9 cellular contexts compared by ENCODE assay signal in genomic region chr3:194738254-194739093, GRCh38. TPM values are rescaled to one million over a fixed set of nuclear protein-coding genes. Genes with fewer than 3 reads are reported as not detected.
A peak's percentile ranks its signal among the peaks of the same experiment; 100 is the strongest.
DNase-seq lines count a peak whose midpoint lies in the region; ATAC-seq and TF ChIP-seq lines count a peak whose summit lies in the region.
"Had no signal": no experiment of that assay in that cellular context is flagged by ENCODE, and none has a peak within 500 bp of the region (broad histone marks: within the 10 kb centered on the region; RNA-seq: fewer than 3 reads in every experiment).

No MANE protein-coding gene starts in this region.

- ATAC-seq in HG03039 (IDR thresholded peaks at IDR 0.05; ENCODE audit: unreplicated experiment), result no peak

- H4K8ac ChIP-seq in neuronal stem cell (ENCODE audit: low read depth, low read length), result no peak overlapping the region

- H2BK120ac ChIP-seq in neuronal stem cell (ENCODE audit: low read depth, low read length), result no peak overlapping the region

- no peaks in the 10 kb centered on the region for H3K4me1 Mint-ChIP-seq in T-helper 2 cell treated with Interferon-gamma antibody and Interleukin-4, amounts not matched to agents 5 μg/mL and 100 μg/mL, for 36 hours (ENCODE audit: low read depth)

- intact Hi-C loops in breast epithelium (cut with DNase I; ENCODE audit: low total_unique reads), result no loop called here

- no peaks in the 10 kb centered on the region for H3K9me3 Mint-ChIP-seq in T-helper 2 cell treated with Interferon-gamma antibody and Interleukin-4, amounts not matched to agents 5 μg/mL and 100 μg/mL, for 36 hours

- H3K27ac Mint-ChIP-seq in T-helper 2 cell treated with Interferon-gamma antibody and Interleukin-4, amounts not matched to agents 5 μg/mL and 100 μg/mL, for 36 hours, result no peak overlapping the region

- no peak overlapping the region for H2BK12ac ChIP-seq in neuronal stem cell (ENCODE audit: low read length)

- no peaks in the 10 kb centered on the region for H3K27me3 ChIP-seq in breast epithelium
- peaks cover 0 to 73% (median 3%) of the 10 kb centered on the region in 3 experiments for H3K27me3 ChIP-seq in neuronal stem cell (ENCODE audit: control insufficient read depth in 3 of 3, insufficient read depth in 3 of 3, low read depth in 1 of 3, low read length in 3 of 3)

- no peaks in the 10 kb centered on the region for H3K9me3 ChIP-seq in breast epithelium
- no peaks in the 10 kb centered on the region for H3K9me3 ChIP-seq in neuronal stem cell (replicated peaks in 1 of 2; ENCODE audit: control insufficient read depth in 2 of 2, insufficient read depth in 1 of 2, low read depth in 1 of 2, low read length in 2 of 2)

- no peak overlapping the region for H2AK5ac ChIP-seq in neuronal stem cell (ENCODE audit: low read depth, low read length)

- no peak overlapping the region for H2BK15ac ChIP-seq in neuronal stem cell (ENCODE audit: low read length)

- H2AFZ ChIP-seq in neuronal stem cell (ENCODE audit: low read length), result no peak overlapping the region

- H3K4me3 ChIP-seq in breast epithelium, result no peak overlapping the region
- no peak overlapping the region for H3K4me3 ChIP-seq in neuronal stem cell (ENCODE audit: low read length in 2 of 2)

- no peak for TF ChIP-seq CTCF in breast epithelium (IDR thresholded peaks at IDR 0.05)

- H3K36me3 ChIP-seq in breast epithelium (no peaks in the 10 kb centered on the region), neuronal stem cell (replicated peaks in 1 of 2; ENCODE audit: control insufficient read depth in 2 of 2, insufficient read depth in 2 of 2, low read length in 2 of 2) (no peaks in the 10 kb centered on the region)

- no peak overlapping the region for H3K4ac ChIP-seq in neuronal stem cell (ENCODE audit: low read length)

- peak overlapping the region; percentile 41 to 55 for H3K27ac ChIP-seq in breast epithelium
- H3K27ac ChIP-seq in neuronal stem cell (replicated peaks; ENCODE audit: low read length), result no peak overlapping the region

- H3K4me1 ChIP-seq in breast epithelium, result peaks cover 0 to 4% of the 10 kb centered on the region in 2 donors
- peaks cover 2 to 6% of the 10 kb centered on the region in 2 donors for H3K4me1 ChIP-seq in neuronal stem cell (ENCODE audit: control insufficient read depth in 2 of 2, insufficient read depth in 1 of 2, low read depth in 1 of 2, low read length in 2 of 2)

- no peak overlapping the region for H3K9ac ChIP-seq in neuronal stem cell (ENCODE audit: low read depth, low read length, poor library complexity)

- no peak overlapping the region for H2BK5ac ChIP-seq in neuronal stem cell (ENCODE audit: low read length)

- no CpG with 5 or more reads among the region's 6 CpGs for WGBS in neuronal stem cell (ENCODE audit: extremely low coverage in 2 of 2, insufficient read length in 2 of 2, insufficient replicate concordance in 1 of 2), 2 donors

- no peak overlapping the region for H3K18ac ChIP-seq in neuronal stem cell (ENCODE audit: low read length)

- no peak for TF ChIP-seq POLR2A in breast epithelium (IDR thresholded peaks at IDR 0.05)

- no peak overlapping the region for H4K91ac ChIP-seq in neuronal stem cell (ENCODE audit: low read depth, low read length, poor library complexity)

- H3K23ac ChIP-seq in neuronal stem cell (ENCODE audit: low read depth, low read length, poor library complexity), result no peak overlapping the region

- H3K4me3 Mint-ChIP-seq in T-helper 2 cell treated with Interferon-gamma antibody and Interleukin-4, amounts not matched to agents 5 μg/mL and 100 μg/mL, for 36 hours, result no peak overlapping the region

- H3K4me2 ChIP-seq in neuronal stem cell (ENCODE audit: insufficient read depth, low read length, poor library complexity, severe bottlenecking), result no peak overlapping the region

- DNase-seq in NCI-H345 (lab: John Stamatoyannopoulos, UW) (peak; percentile 25), NCI-H345 treated with DMSO at 0.1 percent for 48 hours (lab: John Stamatoyannopoulos, UW; ENCODE audit: unreplicated experiment) (no peak), breast epithelium (ENCODE audit: low spot score in 2 of 2) (peak in 1 of 2 donors; percentile 77), hypothalamus (lab: John Stamatoyannopoulos, UW) (peak in 48 of 51 donors; percentile 8 to 93 (median 71)), neuronal stem cell (ENCODE audit: low spot score) (no peak)
- DNase-seq in stimulated activated naive CD4-positive, alpha-beta T cell treated with Interleukin-2 at 50 U/mL for 16 hours (lab: John Stamatoyannopoulos, UW), result no peak
- DNase-seq in T-helper 2 cell treated with Interferon-gamma antibody and Interleukin-4, amounts not matched to agents 5 μg/mL and 100 μg/mL, for 36 hours (ENCODE audit: low spot score), result no peak
- DNase-seq: NCI-H1048 had no signal

- H3K36me3 Mint-ChIP-seq in T-helper 2 cell treated with Interferon-gamma antibody and Interleukin-4, amounts not matched to agents 5 μg/mL and 100 μg/mL, for 36 hours (ENCODE audit: low read depth), result no peaks in the 10 kb centered on the region

- no peaks in the 10 kb centered on the region for H3K79me1 ChIP-seq in neuronal stem cell (ENCODE audit: low read depth, low read length)

- no peak overlapping the region for H3K14ac ChIP-seq in neuronal stem cell (ENCODE audit: low read length)

- peaks cover 15% of the 10 kb centered on the region for H3K27me3 Mint-ChIP-seq in T-helper 2 cell treated with Interferon-gamma antibody and Interleukin-4, amounts not matched to agents 5 μg/mL and 100 μg/mL, for 36 hours (ENCODE audit: low read depth)

RNA-seq across cellular contexts. Expression of gene FAM43A, which starts 52.8 kb away (rescaled TPM):
- 10 to 100 TPM; 10.1 to 16.7 (median 15.5) TPM for total RNA-seq in breast epithelium
- polyA plus RNA-seq in neuronal stem cell (2013, experiment 1 of 2), result 0.52 TPM
- 0.47 TPM for polyA plus RNA-seq in neuronal stem cell (2013, experiment 2 of 2)

Comparison
In these comparisons a context has a peak if more than half of its experiments do, and no peak if none do; other contexts are left out.
1. DNase-seq: peak in NCI-H345 (single experiment) and hypothalamus (48 of 51); none in NCI-H345 treated with DMSO at 0.1 percent for 48 hours (single experiment), stimulated activated naive CD4-positive, alpha-beta T cell treated with Interleukin-2 at 50 U/mL for 16 hours (single experiment), T-helper 2 cell treated with Interferon-gamma antibody and Interleukin-4, amounts not matched to agents 5 μg/mL and 100 μg/mL, for 36 hours (single experiment) and neuronal stem cell (single experiment).